ENCODE assay signal across 15 cellular contexts in genomic region chr9:107513464-107514092, GRCh38. TPM values are rescaled to one million over a fixed set of nuclear protein-coding genes. Genes with fewer than 3 reads are reported as not detected.
DNase-seq lines count a peak whose midpoint lies in the region; ATAC-seq and TF ChIP-seq lines count a peak whose summit lies in the region.
"Had no signal": no experiment of that assay in that cellular context is flagged by ENCODE, and none has a peak within 500 bp of the region (broad histone marks: within the 10 kb centered on the region; RNA-seq: fewer than 3 reads in every experiment).

No MANE protein-coding gene starts in this region.

- TF ChIP-seq CTCF in GM06990 (IDR thresholded peaks at IDR 0.05; ENCODE audit: insufficient read depth, low read length, poor library complexity, severe bottlenecking) = no peak
- no peak for TF ChIP-seq CTCF in lower leg skin (IDR thresholded peaks at IDR 0.05)
- no peak for TF ChIP-seq CTCF in PC-9 (conservative IDR thresholded peaks at IDR 0.05)

- BruUV-seq in PC-9 (replicated peaks; lab: Mats Ljungman, UMichigan) = no TSS peak

- no peaks in the 10 kb centered on the region for H3K36me3 ChIP-seq in GM06990 (ENCODE audit: control insufficient read depth, insufficient read depth, low read length)
- no peaks in the 10 kb centered on the region for H3K36me3 ChIP-seq in PC-9 (ENCODE audit: low read depth)
- H3K36me3 ChIP-seq: brain microvascular endothelial cell had no signal

- H3K4me1 Mint-ChIP-seq in effector memory CD8-positive, alpha-beta T cell (ENCODE audit: low read depth in 2 of 2) = no peaks in the 10 kb centered on the region

- intact Hi-C loops in lower leg skin (cut with DNase I; ENCODE audit: low total_unique reads) (no loop called here), PC-9 (cut with micrococcal nuclease; ENCODE audit: unreplicated experiment) (no loop called here)

- no peak overlapping the region for H2AFZ ChIP-seq in PC-9

- H3K4me3 ChIP-seq in GM06990 (replicated peaks; ENCODE audit: low read depth, low read length) (no peak overlapping the region), lower leg skin (ENCODE audit: low read depth, poor library complexity, severe bottlenecking) (no peak overlapping the region), PC-9 (no peak overlapping the region)
- H3K4me3 ChIP-seq: skin epidermis, testis had no signal

- H3F3A ChIP-seq in PC-9 (ENCODE audit: insufficient read depth, low read depth) = no peaks in the 10 kb centered on the region

- no peaks in the 10 kb centered on the region for H3K36me3 Mint-ChIP-seq in effector memory CD8-positive, alpha-beta T cell (ENCODE audit: insufficient read depth)

- no peak overlapping the region for H3K27ac Mint-ChIP-seq in effector memory CD8-positive, alpha-beta T cell

- H3K79me2 ChIP-seq in PC-9 (ENCODE audit: low read depth) = no peaks in the 10 kb centered on the region

- CTCF ChIA-PET in PC-9 (lab: Charles Lee) = no interaction called here

- DNase-seq in GM06990 (ENCODE audit: extremely low read depth, insufficient read length) (peak; percentile 8), NOMO-1 (lab: John Stamatoyannopoulos, UW; ENCODE audit: unreplicated experiment in 2 of 2) (peak; percentile 75 to 97), lower leg skin (ENCODE audit: low spot score in 2 of 2) (no peak), PC-9 (no peak), NCI-H1105 (lab: John Stamatoyannopoulos, UW) (no peak)
- no peak for DNase-seq in effector memory CD8-positive, alpha-beta T cell
- DNase-seq: activated T-cell treated with anti-CD3 and anti-CD28 coated beads, Interleukin-2, amount 50 U/mL, for 1 hour; brain microvascular endothelial cell; NCI-H1930; nucleus accumbens; stimulated activated CD4-positive, alpha-beta T cell treated with anti-CD3 and anti-CD28 coated beads, Interleukin-1b, Interleukin-23, amount 100 ng/mL, for 48 hours; testis had no signal

- H3K4me1 ChIP-seq in PC-9 (replicated peaks; ENCODE audit: insufficient read depth) = no peaks in the 10 kb centered on the region
- H3K4me1 ChIP-seq: testis had no signal

- H3K9me3 ChIP-seq in PC-9 (ENCODE audit: insufficient read depth, low read depth) = no peaks in the 10 kb centered on the region
- H3K9me3 ChIP-seq: testis had no signal

- peaks cover 9% of the 10 kb centered on the region in 2 donors for H3K27me3 Mint-ChIP-seq in effector memory CD8-positive, alpha-beta T cell

- no peaks in the 10 kb centered on the region for H3K9me2 ChIP-seq in PC-9 (ENCODE audit: insufficient read depth)

- ATAC-seq in HG03159 (IDR thresholded peaks at IDR 0.05; ENCODE audit: unreplicated experiment) = peak; percentile 62
- peak; percentile 33 for ATAC-seq in effector memory CD8-positive, alpha-beta T cell (replicated peaks)

- no peak overlapping the region for H3K4me2 ChIP-seq in PC-9

- no peaks in the 10 kb centered on the region for H4K20me1 ChIP-seq in PC-9 (ENCODE audit: insufficient read depth)

- H3K4me3 Mint-ChIP-seq in effector memory CD8-positive, alpha-beta T cell = no peak overlapping the region

- POLR2A ChIA-PET in PC-9 (lab: Charles Lee; ENCODE audit: unreplicated experiment) = interaction anchor here (0.6 to 0.7 kb wide), 2 partner anchors 707 to 1007 kb away, joined by 4 to 6 read pairs; no protein-coding TSS in a partner anchor

- no peak for TF ChIP-seq POLR2A in lower leg skin (IDR thresholded peaks at IDR 0.05)

- WGBS in lower leg skin, 2 donors = 71% methylated on average over 2 of the region's 2 CpGs

- H3K27me3 ChIP-seq in GM06990 (replicated peaks; ENCODE audit: control insufficient read depth, insufficient read depth, low read length) = no peaks in the 10 kb centered on the region
- H3K27me3 ChIP-seq in PC-9 (ENCODE audit: insufficient read depth, low read depth) = no peaks in the 10 kb centered on the region
- H3K27me3 ChIP-seq: brain microvascular endothelial cell, testis had no signal

- H3K27ac ChIP-seq in PC-9 = no peak overlapping the region
- H3K27ac ChIP-seq: brain microvascular endothelial cell, testis had no signal

- peaks cover 7 to 8% of the 10 kb centered on the region in 2 donors for H3K9me3 Mint-ChIP-seq in effector memory CD8-positive, alpha-beta T cell

RNA-seq across cellular contexts. Expression of gene KLF4, which starts 24.0 kb away (rescaled TPM):
- total RNA-seq in lower leg skin (100 to 1,000 TPM; 562 to 846 (median 608) TPM), PC-9 (2021) (48.5 and 49.0 TPM in 2 replicates)
- total RNA-seq: OCI-LY7 had no signal

Comparison
In these comparisons a context has a peak if more than half of its experiments do, and no peak if none do; other contexts are left out.
1. DNase-seq: peak in GM06990 (single experiment) and NOMO-1 (2 of 2); none in effector memory CD8-positive, alpha-beta T cell (0 of 3), lower leg skin (0 of 2), PC-9 (0 of 2) and NCI-H1105 (single experiment).
2. RNA of gene KLF4, which starts 24.0 kb away (total RNA-seq): 562 to 846 TPM in lower leg skin; 48.5 to 49.0 TPM in PC-9; every median in the first group is over 10 times any median in the second.